In genomic region chr6:71619836-71620235, GRCh38 we compare ENCODE assay signal across 25 cellular contexts.
"Had no signal": no experiment of that assay in that cellular context is flagged by ENCODE, and none has a peak within 500 bp of the region (broad histone marks: within the 10 kb centered on the region; RNA-seq: fewer than 3 reads in every experiment).

No MANE protein-coding gene starts in this region.

- H3K27ac Mint-ChIP-seq: activated CD4-positive, alpha-beta memory T cell treated with anti-CD3 and anti-CD28 coated beads, Interleukin-2, amount 10 ng/mL, durations not matched to agents 7 days and 5 days; activated CD4-positive, alpha-beta T cell treated with anti-CD3 and anti-CD28 coated beads, Interleukin-2, amount 10 ng/mL, durations not matched to agents 24 days and 14 days; activated naive CD4-positive, alpha-beta T cell treated with anti-CD3 and anti-CD28 coated beads, Interleukin-2, amount 10 ng/mL, durations not matched to agents 7 days and 5 days; activated T-cell treated with anti-CD3 and anti-CD28 coated beads, Interleukin-2, amount 50 U/mL, for 72 hours; brain; immature natural killer cell; naive thymus-derived CD4-positive, alpha-beta T cell; stimulated activated memory B cell treated with anti-CD40 and anti-IgM and Interleukin-4, amounts not matched to agents 10 μg/mL and 1 μg/mL and 100 μg/mL, for 72 hours had no signal

- ATAC-seq: activated CD4-positive, CD25-positive, alpha-beta regulatory T cell treated with anti-CD3 and anti-CD28 coated beads, Interleukin-2, amount 50 U/mL, for 24 hours; activated T-cell treated with anti-CD3 and anti-CD28 coated beads, Interleukin-2, amount 50 U/mL, for 72 hours; left lung; naive thymus-derived CD4-positive, alpha-beta T cell; sciatic nerve; stimulated activated memory B cell treated with anti-CD40 and anti-IgM and Interleukin-4, amounts not matched to agents 10 μg/mL and 1 μg/mL and 100 μg/mL, for 72 hours had no signal

- DNase-seq: activated CD4-positive, alpha-beta memory T cell treated with anti-CD3 and anti-CD28 coated beads, Interleukin-2, amount 10 ng/mL, durations not matched to agents 7 days and 5 days; activated CD4-positive, alpha-beta T cell treated with anti-CD3 and anti-CD28 coated beads, Interleukin-2, amount 10 ng/mL, durations not matched to agents 24 days and 14 days; activated effector memory CD4-positive, alpha-beta T cell treated with Interleukin-2 at 50 U/mL for 16 hours; activated naive CD4-positive, alpha-beta T cell treated with anti-CD3 and anti-CD28 coated beads, Interleukin-2, amount 10 ng/mL, durations not matched to agents 7 days and 5 days; activated T-cell treated with anti-CD3 and anti-CD28 coated beads, Interleukin-2, amount 50 U/mL, for 72 hours; dermis blood vessel endothelial cell; effector CD8-positive, alpha-beta T cell; erythroblast; glutamatergic neuron; immature natural killer cell; left lung; naive thymus-derived CD4-positive, alpha-beta T cell; small intestine; stimulated activated CD4-positive, alpha-beta T cell treated with anti-CD3 and anti-CD28 coated beads, Interleukin-2, amount 100 ng/mL, for 24 hours; stomach; transverse colon had no signal

- H3K36me3 ChIP-seq: left lung, stomach, transverse colon had no signal

- H3K4me1 ChIP-seq: left lung, stomach, transverse colon had no signal

- H3K79me2 ChIP-seq: hepatocyte had no signal

- H3K27me3 Mint-ChIP-seq: activated CD4-positive, alpha-beta memory T cell treated with anti-CD3 and anti-CD28 coated beads, Interleukin-2, amount 10 ng/mL, durations not matched to agents 7 days and 5 days; activated CD4-positive, alpha-beta T cell treated with anti-CD3 and anti-CD28 coated beads, Interleukin-2, amount 10 ng/mL, durations not matched to agents 24 days and 14 days; activated naive CD4-positive, alpha-beta T cell treated with anti-CD3 and anti-CD28 coated beads, Interleukin-2, amount 10 ng/mL, durations not matched to agents 7 days and 5 days; brain; naive thymus-derived CD4-positive, alpha-beta T cell; stimulated activated memory B cell treated with anti-CD40 and anti-IgM and Interleukin-4, amounts not matched to agents 10 μg/mL and 1 μg/mL and 100 μg/mL, for 72 hours had no signal

- H3K4me3 Mint-ChIP-seq: activated CD4-positive, alpha-beta memory T cell treated with anti-CD3 and anti-CD28 coated beads, Interleukin-2, amount 10 ng/mL, durations not matched to agents 7 days and 5 days; activated CD4-positive, alpha-beta T cell treated with anti-CD3 and anti-CD28 coated beads, Interleukin-2, amount 10 ng/mL, durations not matched to agents 24 days and 14 days; activated naive CD4-positive, alpha-beta T cell treated with anti-CD3 and anti-CD28 coated beads, Interleukin-2, amount 10 ng/mL, durations not matched to agents 7 days and 5 days; activated T-cell treated with anti-CD3 and anti-CD28 coated beads, Interleukin-2, amount 50 U/mL, for 72 hours; brain; immature natural killer cell; naive thymus-derived CD4-positive, alpha-beta T cell; neural crest cell; stimulated activated memory B cell treated with anti-CD40 and anti-IgM and Interleukin-4, amounts not matched to agents 10 μg/mL and 1 μg/mL and 100 μg/mL, for 72 hours had no signal

- H3K4me1 Mint-ChIP-seq: activated CD4-positive, alpha-beta memory T cell treated with anti-CD3 and anti-CD28 coated beads, Interleukin-2, amount 10 ng/mL, durations not matched to agents 7 days and 5 days; activated CD4-positive, alpha-beta T cell treated with anti-CD3 and anti-CD28 coated beads, Interleukin-2, amount 10 ng/mL, durations not matched to agents 24 days and 14 days; activated naive CD4-positive, alpha-beta T cell treated with anti-CD3 and anti-CD28 coated beads, Interleukin-2, amount 10 ng/mL, durations not matched to agents 7 days and 5 days; brain; immature natural killer cell; naive thymus-derived CD4-positive, alpha-beta T cell; neural crest cell; stimulated activated memory B cell treated with anti-CD40 and anti-IgM and Interleukin-4, amounts not matched to agents 10 μg/mL and 1 μg/mL and 100 μg/mL, for 72 hours had no signal

- H3K27me3 ChIP-seq: hepatocyte, left lung, stomach, transverse colon had no signal

- H3K4me2 ChIP-seq: hepatocyte had no signal

- H3K27ac ChIP-seq: hepatocyte, left lung, stomach, transverse colon, VCaP had no signal

- H3K9me3 ChIP-seq: transverse colon had no signal

- H3K36me3 Mint-ChIP-seq: activated naive CD4-positive, alpha-beta T cell treated with anti-CD3 and anti-CD28 coated beads, Interleukin-2, amount 10 ng/mL, durations not matched to agents 7 days and 5 days; brain; immature natural killer cell; stimulated activated memory B cell treated with anti-CD40 and anti-IgM and Interleukin-4, amounts not matched to agents 10 μg/mL and 1 μg/mL and 100 μg/mL, for 72 hours had no signal

- H2AFZ ChIP-seq: hepatocyte had no signal

- H3K4me3 ChIP-seq: hepatocyte, left lung, stomach, transverse colon had no signal

- FAIRE-seq: frontal cortex, urothelium cell line had no signal
